16 cellular contexts compared by ENCODE assay signal in the genomic region with DNA sequence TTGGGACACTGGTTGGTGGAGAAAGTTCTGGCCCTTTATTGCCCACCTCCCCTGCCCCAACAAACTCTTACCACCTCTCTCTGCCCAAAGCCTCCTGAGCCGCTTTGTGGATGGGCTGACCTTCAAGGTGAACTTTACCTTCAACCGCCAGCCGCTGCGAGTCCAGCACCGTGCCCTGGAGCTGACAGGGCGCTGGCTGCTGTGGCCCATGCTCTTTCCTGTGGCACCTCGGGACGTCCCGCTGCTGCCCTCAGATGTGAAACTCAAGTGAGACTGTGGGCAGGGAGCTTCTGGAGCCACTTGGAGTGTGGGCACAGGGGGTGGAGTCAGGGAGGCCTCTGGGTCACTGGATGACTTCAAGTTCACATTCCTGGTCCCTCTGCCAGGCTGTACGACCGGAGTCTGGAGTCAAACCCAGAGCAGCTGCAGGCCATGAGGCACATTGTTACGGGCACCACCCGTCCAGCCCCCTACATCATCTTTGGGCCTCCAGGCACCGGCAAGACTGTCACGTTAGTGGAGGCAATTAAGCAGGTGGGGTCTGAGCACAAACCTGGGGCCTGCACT. TPM values are rescaled to one million over a fixed set of nuclear protein-coding genes. Genes with fewer than 3 reads are reported as not detected.
DNase-seq lines count a peak whose midpoint lies in the region; ATAC-seq, FAIRE-seq and TF ChIP-seq lines count a peak whose summit lies in the region.
"Had no signal": no experiment of that assay in that cellular context is flagged by ENCODE, and none has a peak within 500 bp of the region (broad histone marks: within the 10 kb centered on the region; RNA-seq: fewer than 3 reads in every experiment).

No MANE protein-coding gene starts in this region.

- 98% methylated on average over 7 of the region's 15 CpGs for WGBS in HepG2 (ENCODE audit: low lambda C conversion rate)
- no CpG with 5 or more reads among the region's 15 CpGs for WGBS in trophoblast cell (ENCODE audit: extremely low coverage, insufficient coverage, insufficient read length)

- in situ Hi-C loops in HepG2 (cut with HindIII; ENCODE audit: extremely low pct_ligation_motif_present, low pct_unique_long_range_greater_than_20kb), result no loop called here

- CTCF ChIA-PET in HepG2 (lab: Yijun Ruan, JAX; ENCODE audit: low intra/inter-chr PET ratio, low total read pairs), result no interaction called here

- H3K9me3 ChIP-seq in HepG2 (ENCODE audit: low read length) (no peaks in the 10 kb centered on the region), trophoblast cell (ENCODE audit: insufficient read depth, low read depth, low read length) (no peaks in the 10 kb centered on the region)
- H3K9me3 ChIP-seq: BLaER1, HAP-1 had no signal

- H3K27me3 ChIP-seq in HepG2 (ENCODE audit: control insufficient read depth in 1 of 2, insufficient read depth in 2 of 2, low read length in 2 of 2), result no peaks in the 10 kb centered on the region
- no peaks in the 10 kb centered on the region for H3K27me3 ChIP-seq in trophoblast cell (ENCODE audit: insufficient read depth, low read length)
- H3K27me3 ChIP-seq: BLaER1 had no signal

- H3K4me1 ChIP-seq in HepG2 (ENCODE audit: insufficient read depth, low read length) (peaks cover 27% of the 10 kb centered on the region), trophoblast cell (ENCODE audit: control insufficient read depth in 1 of 2, insufficient read depth in 2 of 2, low read length in 2 of 2) (peaks cover 15% of the 10 kb centered on the region in 2 experiments)
- H3K4me1 ChIP-seq: HAP-1 had no signal

- FAIRE-seq in HepG2 (lab: Jason Lieb, UNC), result no peak
- FAIRE-seq: GM12878, GM18507, H1 had no signal

- H3K23ac ChIP-seq in trophoblast cell (ENCODE audit: low read length), result no peak overlapping the region

- H2BK12ac ChIP-seq in trophoblast cell (ENCODE audit: low read length), result no peak overlapping the region

- H3K79me1 ChIP-seq in trophoblast cell (ENCODE audit: low read length), result peaks cover 5% of the 10 kb centered on the region

- H2AK5ac ChIP-seq in trophoblast cell (ENCODE audit: low read length), result no peak overlapping the region

- BruUV-seq in HepG2 (replicated peaks; lab: Mats Ljungman, UMichigan), result no TSS peak

- intact Hi-C loops in HepG2 (cut with micrococcal nuclease; ENCODE audit: unreplicated experiment), result no loop called here

- TF ChIP-seq POLR2A in HepG2 (IDR thresholded peaks at IDR 0.05; ENCODE audit: insufficient read depth in 1 of 2, low read depth in 2 of 2, low read length in 2 of 2), result no peak

- no peak for TF ChIP-seq RAD21 in HepG2 (CRISPR knock-in tag; IDR thresholded peaks at IDR 0.05)

- H4K12ac ChIP-seq in trophoblast cell (ENCODE audit: low read depth, low read length), result peak overlapping the region; percentile 68

- H3K79me2 ChIP-seq in HepG2 (ENCODE audit: insufficient read depth, low read length) (no peaks in the 10 kb centered on the region), trophoblast cell (ENCODE audit: control insufficient read depth, insufficient read depth, low read length, poor library complexity) (no peaks in the 10 kb centered on the region)

- DNase-seq in activated CD8-positive, alpha-beta memory T cell treated with anti-CD3 and anti-CD28 coated beads, Interleukin-2, amount 50 U/mL, for 48 hours, result peak; percentile 42
- DNase-seq in activated CD8-positive, alpha-beta memory T cell treated with anti-CD3 and anti-CD28 coated beads, Interleukin-2, amount 50 U/mL, for 4 hours, result no peak
- DNase-seq in HepG2 (ENCODE audit: low spot score) (no peak), trophoblast cell (no peak), NK-92 (lab: John Stamatoyannopoulos, UW; ENCODE audit: unreplicated experiment) (no peak), NCI-H146 treated with DMSO at 0.1 percent for 48 hours (lab: John Stamatoyannopoulos, UW; ENCODE audit: unreplicated experiment) (no peak), midbrain (lab: John Stamatoyannopoulos, UW) (no peak)
- DNase-seq: 8988T; AML-193; CD8-positive, alpha-beta memory T cell; DMS 273 treated with DMSO at 0.1 percent for 48 hours had no signal

- H2BK120ac ChIP-seq in trophoblast cell (ENCODE audit: insufficient read depth, low read length, poor library complexity), result no peak overlapping the region

- POLR2A ChIA-PET in HepG2 (lab: Yijun Ruan, JAX), result interaction anchor here (0.9 to 1.6 kb wide), 4 partner anchors 10 to 19 kb away, joined by 3 read pairs; partner anchors contain the start of gene RHOC

- H3K4me2 ChIP-seq in HepG2 (ENCODE audit: low read depth, low read length) (no peak overlapping the region), trophoblast cell (ENCODE audit: low read length) (no peak overlapping the region)
- H3K4me2 ChIP-seq: BLaER1 had no signal

- no peak overlapping the region for H4K8ac ChIP-seq in trophoblast cell (ENCODE audit: low read depth, low read length)

- no peak overlapping the region for H2BK5ac ChIP-seq in trophoblast cell (ENCODE audit: low read depth, low read length, poor library complexity)

- H3K9ac ChIP-seq in HepG2 (ENCODE audit: insufficient read depth, low read depth, low read length) (no peak overlapping the region), trophoblast cell (ENCODE audit: low read length) (no peak overlapping the region)
- H3K9ac ChIP-seq: BLaER1 had no signal

- TF ChIP-seq CTCF in HepG2 (CRISPR knock-in tag; IDR thresholded peaks at IDR 0.05), result no peak

- H2AFZ ChIP-seq in HepG2 (ENCODE audit: low read length), result no peak overlapping the region
- H2AFZ ChIP-seq in trophoblast cell (ENCODE audit: insufficient read depth, low read length, poor library complexity), result no peak overlapping the region

- no peak overlapping the region for H3K14ac ChIP-seq in trophoblast cell (ENCODE audit: low read length)

- TF ChIP-seq EP300 in HepG2 (IDR thresholded peaks at IDR 0.05; ENCODE audit: low read depth in 2 of 2, low read length in 2 of 2), result no peak
- TF ChIP-seq EP300 in HepG2 (CRISPR knock-in tag; IDR thresholded peaks at IDR 0.05; ENCODE audit: borderline replicate concordance), result no peak

- H3K18ac ChIP-seq in trophoblast cell (ENCODE audit: low read length), result no peak overlapping the region

- H4K20me1 ChIP-seq in HepG2 (ENCODE audit: insufficient read depth, low read length), result no peaks in the 10 kb centered on the region
- H4K20me1 ChIP-seq: BLaER1 had no signal

- H4K91ac ChIP-seq in trophoblast cell (ENCODE audit: low read depth, low read length), result no peak overlapping the region

- H3K36me3 ChIP-seq in HepG2 (replicated peaks in 1 of 2; ENCODE audit: control insufficient read depth in 1 of 2, insufficient read depth in 2 of 2, low read length in 2 of 2) (peaks cover 24 to 70% of the 10 kb centered on the region in 2 experiments), trophoblast cell (ENCODE audit: control insufficient read depth in 1 of 2, insufficient read depth in 2 of 2, low read length in 2 of 2) (peaks cover 56 to 66% of the 10 kb centered on the region in 2 experiments)

- no peak overlapping the region for H3K4ac ChIP-seq in trophoblast cell (ENCODE audit: low read depth, low read length)

- H3K4me3 ChIP-seq in HepG2 (replicated peaks in 1 of 3; ENCODE audit: insufficient read depth in 1 of 3, low read depth in 2 of 3, low read length in 3 of 3) (no peak overlapping the region), trophoblast cell (ENCODE audit: low read depth, low read length) (no peak overlapping the region)
- H3K4me3 ChIP-seq: BLaER1, GM12878, HAP-1 had no signal

- H3K27ac ChIP-seq in HepG2 (ENCODE audit: extremely low read length, insufficient read depth, low read length) (no peak overlapping the region), trophoblast cell (ENCODE audit: low read depth, low read length) (no peak overlapping the region)
- H3K27ac ChIP-seq: BLaER1 had no signal

- ATAC-seq in HepG2, result no peak
- ATAC-seq: GM12878 had no signal

RNA-seq across cellular contexts. Expression of gene RHOC, which starts 12.5 kb away (rescaled TPM):
- 64.3 and 67.4 TPM in 2 replicates for total RNA-seq in HepG2 (2016; rRNA removed; fragmentation: Illumina TruSeq; extraction: Trizol)
- 40.7 and 41.9 TPM in 2 replicates for total RNA-seq in HepG2 (2016; cell fraction: cytosol; rRNA removed; fragmentation: Illumina TruSeq; extraction: Trizol; ENCODE audit: low read depth)
- total RNA-seq in HepG2 (2016; cell fraction: insoluble cytoplasmic fraction; rRNA removed; fragmentation: Illumina TruSeq; extraction: Trizol), result 68.8 and 78.0 TPM in 2 replicates
- 52.1 and 54.9 TPM in 2 replicates for total RNA-seq in HepG2 (2016; cell fraction: membrane; rRNA removed; fragmentation: Illumina TruSeq; extraction: Trizol)
- 31.5 and 32.7 TPM in 2 replicates for total RNA-seq in HepG2 (2016; cell fraction: nucleus; rRNA removed; fragmentation: Illumina TruSeq; extraction: Trizol)
- polyA plus RNA-seq in HepG2 (2011; rRNA removed), result 182 and 203 TPM in 2 replicates
- 242 and 267 TPM in 2 replicates for polyA plus RNA-seq in HepG2 (2011; cell fraction: cytosol; rRNA removed)
- 113 and 161 TPM in 2 replicates for polyA plus RNA-seq in HepG2 (2011; cell fraction: nucleus; rRNA removed)
- polyA plus RNA-seq in HepG2 (2012), result 110 and 146 TPM in 2 replicates
- polyA plus RNA-seq in HepG2 (2016; cell fraction: cytosol; fragmentation: Illumina TruSeq; extraction: Trizol; ENCODE audit: low read depth), result 46.2 and 50.8 TPM in 2 replicates
- polyA plus RNA-seq in HepG2 (2016; cell fraction: insoluble cytoplasmic fraction; fragmentation: Illumina TruSeq; extraction: Trizol; ENCODE audit: low read depth), result 85.4 and 98.1 TPM in 2 replicates
- 52.0 and 55.8 TPM in 2 replicates for polyA plus RNA-seq in HepG2 (2016; cell fraction: membrane; fragmentation: Illumina TruSeq; extraction: Trizol; ENCODE audit: low read depth)
- polyA plus RNA-seq in HepG2 (2016; cell fraction: nucleus; fragmentation: Illumina TruSeq; extraction: Trizol; ENCODE audit: insufficient read depth, low read depth), result 65.0 and 66.7 TPM in 2 replicates
- 93.1 and 215 TPM in 2 replicates for polyA minus RNA-seq in HepG2 (2011; rRNA and poly(A)+ RNA removed; ENCODE audit: low replicate concordance)
- polyA minus RNA-seq in HepG2 (2011; cell fraction: cytosol; rRNA and poly(A)+ RNA removed), result 55.3 and 74.0 TPM in 2 replicates
- 47.8 and 64.6 TPM in 2 replicates for polyA minus RNA-seq in HepG2 (2011; cell fraction: nucleus; rRNA and poly(A)+ RNA removed)
- polyA plus RNA-seq in trophoblast cell (2013), result 286 and 295 TPM in 2 replicates

RNA-seq across cellular contexts. Expression of gene MOV10, which starts 20.0 kb away (rescaled TPM):
- 38.0 and 56.4 TPM in 2 replicates for total RNA-seq in HepG2 (2016; rRNA removed; fragmentation: Illumina TruSeq; extraction: Trizol)
- total RNA-seq in HepG2 (2016; cell fraction: cytosol; rRNA removed; fragmentation: Illumina TruSeq; extraction: Trizol; ENCODE audit: low read depth), result 8.9 and 12.9 TPM in 2 replicates
- total RNA-seq in HepG2 (2016; cell fraction: insoluble cytoplasmic fraction; rRNA removed; fragmentation: Illumina TruSeq; extraction: Trizol), result 38.3 and 56.0 TPM in 2 replicates
- 16.5 and 18.1 TPM in 2 replicates for total RNA-seq in HepG2 (2016; cell fraction: membrane; rRNA removed; fragmentation: Illumina TruSeq; extraction: Trizol)
- 73.8 and 86.8 TPM in 2 replicates for total RNA-seq in HepG2 (2016; cell fraction: nucleus; rRNA removed; fragmentation: Illumina TruSeq; extraction: Trizol)
- 58.2 and 70.6 TPM in 2 replicates for polyA plus RNA-seq in HepG2 (2011; rRNA removed)
- 29.1 and 29.4 TPM in 2 replicates for polyA plus RNA-seq in HepG2 (2011; cell fraction: cytosol; rRNA removed)
- polyA plus RNA-seq in HepG2 (2011; cell fraction: nucleus; rRNA removed), result 312 and 401 TPM in 2 replicates
- polyA plus RNA-seq in HepG2 (2012), result 49.6 and 55.9 TPM in 2 replicates
- polyA plus RNA-seq in HepG2 (2016; cell fraction: cytosol; fragmentation: Illumina TruSeq; extraction: Trizol; ENCODE audit: low read depth), result 11.5 and 13.4 TPM in 2 replicates
- 53.0 and 64.1 TPM in 2 replicates for polyA plus RNA-seq in HepG2 (2016; cell fraction: insoluble cytoplasmic fraction; fragmentation: Illumina TruSeq; extraction: Trizol; ENCODE audit: low read depth)
- polyA plus RNA-seq in HepG2 (2016; cell fraction: membrane; fragmentation: Illumina TruSeq; extraction: Trizol; ENCODE audit: low read depth), result 20.2 and 20.9 TPM in 2 replicates
- polyA plus RNA-seq in HepG2 (2016; cell fraction: nucleus; fragmentation: Illumina TruSeq; extraction: Trizol; ENCODE audit: insufficient read depth, low read depth), result 253 and 261 TPM in 2 replicates
- polyA minus RNA-seq in HepG2 (2011; rRNA and poly(A)+ RNA removed; ENCODE audit: low replicate concordance), result 73.5 and 79.2 TPM in 2 replicates
- 22.2 and 39.1 TPM in 2 replicates for polyA minus RNA-seq in HepG2 (2011; cell fraction: cytosol; rRNA and poly(A)+ RNA removed)
- 92.0 and 96.2 TPM in 2 replicates for polyA minus RNA-seq in HepG2 (2011; cell fraction: nucleus; rRNA and poly(A)+ RNA removed)
- 55.1 and 55.6 TPM in 2 replicates for polyA plus RNA-seq in trophoblast cell (2013)

RNA-seq across cellular contexts. Expression of gene PPM1J, which starts 20.7 kb away (rescaled TPM):
- total RNA-seq in HepG2 (2016; rRNA removed; fragmentation: Illumina TruSeq; extraction: Trizol), result 0.07 TPM in 1 of 2 replicates, not detected in the other
- total RNA-seq in HepG2 (2016; cell fraction: cytosol; rRNA removed; fragmentation: Illumina TruSeq; extraction: Trizol; ENCODE audit: low read depth), result not detected in 2 replicates
- total RNA-seq in HepG2 (2016; cell fraction: insoluble cytoplasmic fraction; rRNA removed; fragmentation: Illumina TruSeq; extraction: Trizol), result 0.09 and 0.11 TPM in 2 replicates
- total RNA-seq in HepG2 (2016; cell fraction: membrane; rRNA removed; fragmentation: Illumina TruSeq; extraction: Trizol), result 0.12 TPM in 1 of 2 replicates, not detected in the other
- total RNA-seq in HepG2 (2016; cell fraction: nucleus; rRNA removed; fragmentation: Illumina TruSeq; extraction: Trizol), result not detected in 2 replicates
- 0.22 and 0.50 TPM in 2 replicates for polyA plus RNA-seq in HepG2 (2011; rRNA removed)
- 0.36 and 0.40 TPM in 2 replicates for polyA plus RNA-seq in HepG2 (2011; cell fraction: cytosol; rRNA removed)
- polyA plus RNA-seq in HepG2 (2011; cell fraction: nucleus; rRNA removed), result 1.2 TPM in 2 replicates
- 0.32 and 0.37 TPM in 2 replicates for polyA plus RNA-seq in HepG2 (2012)
- polyA plus RNA-seq in HepG2 (2016; cell fraction: cytosol; fragmentation: Illumina TruSeq; extraction: Trizol; ENCODE audit: low read depth), result not detected in 2 replicates
- polyA plus RNA-seq in HepG2 (2016; cell fraction: insoluble cytoplasmic fraction; fragmentation: Illumina TruSeq; extraction: Trizol; ENCODE audit: low read depth), result not detected in 2 replicates
- polyA plus RNA-seq in HepG2 (2016; cell fraction: membrane; fragmentation: Illumina TruSeq; extraction: Trizol; ENCODE audit: low read depth), result 0.09 TPM in 1 of 2 replicates, not detected in the other
- not detected in 2 replicates for polyA plus RNA-seq in HepG2 (2016; cell fraction: nucleus; fragmentation: Illumina TruSeq; extraction: Trizol; ENCODE audit: insufficient read depth, low read depth)
- polyA minus RNA-seq in HepG2 (2011; rRNA and poly(A)+ RNA removed; ENCODE audit: low replicate concordance), result 0.30 and 0.49 TPM in 2 replicates
- polyA minus RNA-seq in HepG2 (2011; cell fraction: cytosol; rRNA and poly(A)+ RNA removed), result not detected in 2 replicates
- not detected in 2 replicates for polyA minus RNA-seq in HepG2 (2011; cell fraction: nucleus; rRNA and poly(A)+ RNA removed)
- polyA plus RNA-seq in trophoblast cell (2013), result 2.2 and 2.3 TPM in 2 replicates
- polyA plus RNA-seq: CD8-positive, alpha-beta memory T cell had no signal
